ENCODE assay signal across 21 cellular contexts in the genomic region with DNA sequence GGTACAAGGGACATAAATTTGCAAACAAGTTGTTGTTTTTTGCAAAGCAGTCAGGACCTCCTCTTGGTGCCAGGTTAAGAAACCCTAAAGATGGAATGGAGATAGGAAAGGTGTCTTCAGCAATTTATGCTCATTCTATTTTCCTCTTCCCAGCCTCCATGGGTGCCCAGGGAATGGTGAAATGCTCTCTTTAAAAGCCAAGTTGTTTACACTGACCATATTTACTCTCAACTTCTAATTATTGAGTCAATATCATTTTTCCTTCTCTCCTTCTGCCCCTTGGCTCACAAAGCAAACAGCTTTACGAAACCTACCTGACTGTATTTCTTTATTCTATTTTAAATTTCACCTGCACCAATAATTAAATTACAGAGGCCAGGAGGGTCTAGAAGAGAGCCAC.
"Had no signal": no experiment of that assay in that cellular context is flagged by ENCODE, and none has a peak within 500 bp of the region (broad histone marks: within the 10 kb centered on the region; RNA-seq: fewer than 3 reads in every experiment).

No MANE protein-coding gene starts in this region.

- H3K4me1 ChIP-seq: Peyer's patch had no signal

- H3K36me3 ChIP-seq: Peyer's patch, SJSA1 had no signal

- H3K9me3 ChIP-seq: Peyer's patch had no signal

- ATAC-seq: activated T-helper 17 cell treated with anti-CD3 and anti-CD28 coated beads, Interleukin-2, amount 50 U/mL, for 72 hours; SK-N-SH treated with all-trans-retinoic acid at 6 μM for 48 hours; WTC11 had no signal

- H3K27ac ChIP-seq: Peyer's patch, RWPE1, SJSA1 had no signal

- DNase-seq: activated CD4-positive, alpha-beta memory T cell treated with anti-CD3 and anti-CD28 coated beads, Interleukin-2, amount 10 ng/mL, durations not matched to agents 7 days and 5 days; activated CD4-positive, alpha-beta T cell treated with anti-CD3 and anti-CD28 coated beads, Interleukin-2, amount 10 ng/mL, durations not matched to agents 24 days and 14 days; activated CD4-positive, CD25-positive, alpha-beta regulatory T cell treated with anti-CD3 and anti-CD28 coated beads, Interleukin-2, amount 50 U/mL, for 72 hours; activated gamma-delta T cell; activated naive CD4-positive, alpha-beta T cell treated with anti-CD3 and anti-CD28 coated beads for 36 hours; activated T-cell treated with anti-CD3 and anti-CD28 coated beads for 4 hours; activated T-cell treated with anti-CD3 and anti-CD28 coated beads, Interleukin-2, amount 50 U/mL, for 48 hours; amygdala; MM.1S; NCI-H1930; NCI-H2171; NCI-H2227 treated with DMSO at 0.1 percent for 48 hours; NCI-H446 treated with DMSO at 0.1 percent for 48 hours; NCI-H526 treated with DMSO at 0.1 percent for 48 hours; Peyer's patch; SHP77 had no signal

- H3K4me3 ChIP-seq: Peyer's patch, SJSA1 had no signal

- H3K27me3 ChIP-seq: Peyer's patch, SJSA1 had no signal
